In the genomic region with DNA sequence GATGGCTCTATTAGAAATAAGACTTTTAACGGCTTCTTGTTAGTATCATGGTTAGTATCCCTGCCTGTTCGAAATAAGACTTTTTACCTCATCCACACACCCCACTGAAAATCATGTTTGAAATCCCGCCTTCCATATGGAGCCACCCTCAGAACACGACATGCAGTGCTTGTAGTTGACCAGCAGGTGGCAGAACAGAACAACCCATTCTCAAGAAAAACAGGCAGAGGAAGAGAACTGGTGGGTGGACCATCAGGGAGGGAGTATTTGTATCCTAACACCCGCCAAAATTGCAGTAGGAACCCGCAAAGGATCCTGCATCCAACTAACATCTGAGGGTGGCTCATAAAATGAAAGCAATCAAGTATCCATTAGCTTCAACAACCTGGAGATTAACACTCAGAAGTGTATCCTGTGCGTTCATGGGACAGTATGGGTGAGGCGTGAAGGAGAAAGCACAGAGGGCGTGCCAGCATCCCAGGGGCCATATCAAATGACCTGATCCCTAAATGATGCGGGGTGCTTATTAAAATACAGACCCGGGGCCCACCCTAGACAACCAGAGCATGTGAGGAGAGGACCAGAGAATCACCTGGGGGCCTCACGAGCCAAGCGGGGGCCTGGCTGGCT, we compare ENCODE assay signal across 8 cellular contexts.
DNase-seq lines count a peak whose midpoint lies in the region; ATAC-seq and TF ChIP-seq lines count a peak whose summit lies in the region.

No MANE protein-coding gene starts in this region.

- H3K27me3 ChIP-seq in BE2C (no peaks in the 10 kb centered on the region), skeletal muscle satellite cell (ENCODE audit: control insufficient read depth, insufficient read depth, low read length) (no peaks in the 10 kb centered on the region)

- H3K4me3 Mint-ChIP-seq in T-helper 2 cell treated with Interferon-gamma antibody and Interleukin-4, amounts not matched to agents 5 μg/mL and 100 μg/mL, for 36 hours, result no peak overlapping the region

- TF ChIP-seq CTCF in BE2C (IDR thresholded peaks at IDR 0.05; ENCODE audit: low read depth, low read length), result peak; percentile 94
- TF ChIP-seq CTCF in GM20000 (IDR thresholded peaks at IDR 0.05; ENCODE audit: extremely low read depth, missing control alignments), result peak; percentile 88
- peak; percentile 94 for TF ChIP-seq CTCF in astrocyte of the spinal cord (IDR thresholded peaks at IDR 0.05; ENCODE audit: low read depth, low read length)

- H3K9me3 Mint-ChIP-seq in T-helper 2 cell treated with Interferon-gamma antibody and Interleukin-4, amounts not matched to agents 5 μg/mL and 100 μg/mL, for 36 hours, result no peaks in the 10 kb centered on the region

- H3K4me1 ChIP-seq in BE2C (no peaks in the 10 kb centered on the region), skeletal muscle satellite cell (ENCODE audit: control insufficient read depth, insufficient read depth, low read length) (peaks cover 16% of the 10 kb centered on the region)

- no peaks in the 10 kb centered on the region for H3K36me3 ChIP-seq in BE2C
- no peaks in the 10 kb centered on the region for H3K36me3 ChIP-seq in skeletal muscle satellite cell (ENCODE audit: insufficient read depth, low read length)

- peak; percentile 53 for DNase-seq in BE2C
- peak; percentile 70 for DNase-seq in GM20000 (ENCODE audit: low spot score)
- DNase-seq in NCI-H128 (lab: John Stamatoyannopoulos, UW; ENCODE audit: unreplicated experiment), result peak; percentile 64
- peak; percentile 29 for DNase-seq in T-helper 2 cell treated with Interferon-gamma antibody and Interleukin-4, amounts not matched to agents 5 μg/mL and 100 μg/mL, for 36 hours (ENCODE audit: low spot score)
- DNase-seq in astrocyte of the spinal cord (ENCODE audit: low read depth, low spot score), result peak; percentile 79
- peak in 28 of 51 donors; percentile 7 to 73 (median 26) for DNase-seq in hypothalamus (lab: John Stamatoyannopoulos, UW)

- no peaks in the 10 kb centered on the region for H3K36me3 Mint-ChIP-seq in T-helper 2 cell treated with Interferon-gamma antibody and Interleukin-4, amounts not matched to agents 5 μg/mL and 100 μg/mL, for 36 hours (ENCODE audit: low read depth)

- H3K4me1 Mint-ChIP-seq in T-helper 2 cell treated with Interferon-gamma antibody and Interleukin-4, amounts not matched to agents 5 μg/mL and 100 μg/mL, for 36 hours (ENCODE audit: low read depth), result peaks cover 46% of the 10 kb centered on the region

- no peak overlapping the region for H3K4me3 ChIP-seq in BE2C (ENCODE audit: low read depth, low read length)
- H3K4me3 ChIP-seq in astrocyte of the spinal cord (ENCODE audit: low read depth, low read length), result no peak overlapping the region
- H3K4me3 ChIP-seq in skeletal muscle satellite cell (ENCODE audit: low read length), result no peak overlapping the region

- ATAC-seq in GM19023 (IDR thresholded peaks at IDR 0.05; ENCODE audit: unreplicated experiment), result no peak

- no peaks in the 10 kb centered on the region for H3K9me3 ChIP-seq in BE2C
- H3K9me3 ChIP-seq in skeletal muscle satellite cell (replicated peaks; ENCODE audit: low read length), result no peaks in the 10 kb centered on the region

- in situ Hi-C loops in astrocyte of the spinal cord (cut with HindIII; ENCODE audit: low sequenced_read_pairs), result no loop called here

- peak overlapping the region; percentile 7 for H3K4me2 ChIP-seq in skeletal muscle satellite cell (ENCODE audit: low read length)

- no peak overlapping the region for H3K9ac ChIP-seq in skeletal muscle satellite cell (ENCODE audit: low read depth, low read length)

- no peaks in the 10 kb centered on the region for H3K27me3 Mint-ChIP-seq in T-helper 2 cell treated with Interferon-gamma antibody and Interleukin-4, amounts not matched to agents 5 μg/mL and 100 μg/mL, for 36 hours (ENCODE audit: low read depth)

- H3K27ac Mint-ChIP-seq in T-helper 2 cell treated with Interferon-gamma antibody and Interleukin-4, amounts not matched to agents 5 μg/mL and 100 μg/mL, for 36 hours, result peak overlapping the region; percentile 9

Comparison
In these comparisons a context has a peak if more than half of its experiments do, and no peak if none do; other contexts are left out.
1. DNase-seq: peak in every context shown above with its lines; median percentile 79 in astrocyte of the spinal cord; 70 in GM20000; 64 in NCI-H128; 53 in BE2C; 29 in T-helper 2 cell treated with Interferon-gamma antibody and Interleukin-4, amounts not matched to agents 5 μg/mL and 100 μg/mL, for 36 hours; 26 in hypothalamus.